ENCODE assay signal across 13 cellular contexts in the genomic region with DNA sequence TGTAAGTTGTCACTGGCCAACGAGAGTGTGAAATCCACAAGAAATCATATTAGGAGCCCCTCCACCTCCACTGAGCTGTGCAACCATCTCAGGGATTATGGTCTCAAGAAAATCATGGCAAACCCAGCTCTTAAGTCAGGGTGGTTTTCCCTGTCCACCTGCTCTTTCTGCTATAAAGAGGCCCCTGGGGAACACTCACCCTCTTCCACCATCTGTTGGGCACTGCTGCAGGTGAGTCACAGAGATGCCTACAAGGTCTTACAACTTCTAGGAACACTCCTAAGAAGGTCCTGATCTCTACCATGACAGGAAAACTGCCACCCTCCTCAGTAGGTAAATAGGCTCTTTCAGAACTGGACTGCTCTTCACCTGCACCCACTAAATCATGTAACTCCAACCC.
"Had no signal": no experiment of that assay in that cellular context is flagged by ENCODE, and none has a peak within 500 bp of the region (broad histone marks: within the 10 kb centered on the region; RNA-seq: fewer than 3 reads in every experiment).

No MANE protein-coding gene starts in this region.

- H3K27me3 ChIP-seq: esophagus squamous epithelium, upper lobe of right lung had no signal

- H3K4me3 ChIP-seq: coronary artery, esophagus squamous epithelium, left ventricle myocardium inferior, thoracic aorta, upper lobe of right lung had no signal

- H3K9me3 ChIP-seq: esophagus squamous epithelium, neutrophil, thoracic aorta, upper lobe of right lung had no signal

- H3K27ac ChIP-seq: coronary artery, esophagus squamous epithelium, left ventricle myocardium inferior, neutrophil, parathyroid adenoma, thoracic aorta, upper lobe of right lung had no signal

- H3K4me1 ChIP-seq: left ventricle myocardium inferior, parathyroid adenoma, upper lobe of right lung had no signal

- ATAC-seq: natural killer cell; stimulated activated effector memory CD8-positive, alpha-beta T cell treated with anti-CD3 and anti-CD28 coated beads, Interleukin-12 subunit alpha, Interleukin-12 subunit beta, amount 100 ng/mL, for 72 hours; upper lobe of right lung had no signal

- DNase-seq: activated CD4-positive, alpha-beta T cell treated with anti-CD3 and anti-CD28 coated beads, Interleukin-2, amount 10 ng/mL, durations not matched to agents 7 days and 5 days; activated CD8-positive, alpha-beta memory T cell treated with anti-CD3 and anti-CD28 coated beads for 24 hours; activated gamma-delta T cell treated with Interleukin-2 at 50 U/mL for 16 hours; effector CD4-positive, alpha-beta T cell; esophagus squamous epithelium; left ventricle myocardium inferior; natural killer cell; upper lobe of right lung had no signal

- H3K36me3 ChIP-seq: esophagus squamous epithelium, left ventricle myocardium inferior, neutrophil, thoracic aorta, upper lobe of right lung had no signal
